Comparison of ENCODE assay signal across 8 cellular contexts in the genomic region with DNA sequence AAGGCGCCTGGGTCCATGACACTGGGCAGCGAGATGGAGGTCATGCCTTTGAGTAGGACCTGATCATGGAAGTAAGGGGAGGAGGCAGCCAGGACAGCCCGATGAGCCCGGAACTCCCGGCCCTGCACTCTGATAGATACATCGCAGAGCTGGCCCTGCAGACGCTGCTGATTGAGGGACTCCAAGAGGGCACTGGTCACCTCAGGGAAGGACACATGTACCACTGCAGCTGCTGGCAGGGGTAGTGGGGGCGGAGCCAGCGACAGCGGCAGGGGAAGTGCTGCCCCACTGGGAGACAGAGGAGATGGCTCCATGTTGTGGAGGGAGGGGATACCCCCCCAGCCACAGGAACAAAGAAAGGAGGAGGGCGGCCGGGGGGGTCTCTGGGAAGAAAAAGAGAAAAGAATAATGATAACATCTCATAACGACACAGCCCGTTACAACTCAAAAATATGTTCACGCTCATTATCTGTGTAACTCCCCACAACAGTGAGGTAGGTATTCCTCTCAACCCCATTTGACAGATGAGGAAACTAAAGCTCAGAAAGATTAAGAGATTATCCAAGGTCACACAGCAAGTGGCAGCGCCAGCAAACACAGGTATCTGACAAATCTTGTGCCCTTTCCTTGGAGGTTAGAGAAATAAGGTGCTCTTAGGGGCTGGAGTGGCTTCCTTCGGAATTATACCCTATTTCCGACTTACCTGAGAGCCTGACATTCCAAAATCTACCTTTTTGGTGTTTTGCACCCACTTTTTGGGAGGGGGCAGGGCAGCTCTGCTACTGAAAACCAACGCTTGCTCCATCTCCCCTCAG. TPM values are rescaled to one million over a fixed set of nuclear protein-coding genes. Genes with fewer than 3 reads are reported as not detected.
DNase-seq lines count a peak whose midpoint lies in the region; ATAC-seq and TF ChIP-seq lines count a peak whose summit lies in the region.

No MANE protein-coding gene starts in this region.

- POLR2A ChIA-PET in activated CD4-positive, alpha-beta memory T cell treated with anti-CD3 and anti-CD28 coated beads for 36 hours (lab: Charles Lee): interaction anchor here (1.1 to 3.0 kb wide), 5 partner anchors 18 to 254 kb away, joined by 3 to 14 read pairs (median 7); partner anchors contain the start of genes B3GALT4, RGL2, RPS18 and VPS52

- H3K9me3 Mint-ChIP-seq in HFFc6: no peaks in the 10 kb centered on the region
- H3K9me3 Mint-ChIP-seq in activated CD4-positive, alpha-beta memory T cell treated with anti-CD3 and anti-CD28 coated beads for 36 hours: no peaks in the 10 kb centered on the region

- CTCF ChIA-PET in activated CD4-positive, alpha-beta memory T cell treated with anti-CD3 and anti-CD28 coated beads for 36 hours (lab: Charles Lee): interaction anchor here (0.8 to 2.3 kb wide), 2 partner anchors 17 to 75 kb away, joined by 4 to 15 read pairs; partner anchors contain the start of gene KIFC1

- H3K4me3 ChIP-seq in skin epidermis: peak overlapping the region; percentile 35 to 56 (median 49)

- DNase-seq in HFFc6: no peak
- no peak for DNase-seq in activated CD4-positive, alpha-beta memory T cell treated with anti-CD3 and anti-CD28 coated beads for 36 hours
- DNase-seq in left ventricle myocardium superior: peak; percentile 68
- no peak for DNase-seq in AG08395 (ENCODE audit: low spot score)
- DNase-seq in anterior cingulate cortex (lab: John Stamatoyannopoulos, UW): no peak
- no peak for DNase-seq in GM03348 (ENCODE audit: low spot score)
- no peak for DNase-seq in KG1 (lab: John Stamatoyannopoulos, UW)

- peak overlapping the region in 18 of 21 experiments; percentile 56 to 90 (median 84) for H3K27ac ChIP-seq in skin epidermis

- H3K36me3 Mint-ChIP-seq in HFFc6 (ENCODE audit: low read depth): peaks cover 46% of the 10 kb centered on the region
- peaks cover 53% of the 10 kb centered on the region for H3K36me3 Mint-ChIP-seq in activated CD4-positive, alpha-beta memory T cell treated with anti-CD3 and anti-CD28 coated beads for 36 hours

- H3K27ac Mint-ChIP-seq in HFFc6: peak overlapping the region; percentile 72
- peak overlapping the region; percentile 57 for H3K27ac Mint-ChIP-seq in activated CD4-positive, alpha-beta memory T cell treated with anti-CD3 and anti-CD28 coated beads for 36 hours

- peak overlapping the region; percentile 92 for H3K4me3 Mint-ChIP-seq in HFFc6
- H3K4me3 Mint-ChIP-seq in activated CD4-positive, alpha-beta memory T cell treated with anti-CD3 and anti-CD28 coated beads for 36 hours: peak overlapping the region; percentile 94

- peaks cover 69% of the 10 kb centered on the region for H3K4me1 Mint-ChIP-seq in HFFc6 (ENCODE audit: low read depth)
- peaks cover 77% of the 10 kb centered on the region for H3K4me1 Mint-ChIP-seq in activated CD4-positive, alpha-beta memory T cell treated with anti-CD3 and anti-CD28 coated beads for 36 hours (ENCODE audit: low read depth)

- intact Hi-C loops in activated CD4-positive, alpha-beta memory T cell treated with anti-CD3 and anti-CD28 coated beads for 36 hours (cut with micrococcal nuclease): loop anchor here (1.0 to 10.0 kb wide), 2 partner anchors 45 to 258 kb away; partner anchors contain the start of gene RPS18
- intact Hi-C loops in left ventricle myocardium superior (cut with micrococcal nuclease): no loop called here

- TF ChIP-seq CTCF in HFFc6 (IDR thresholded peaks at IDR 0.05): no peak

- peak; percentile 0 for ATAC-seq in left ventricle myocardium superior

- peaks cover 6% of the 10 kb centered on the region for H3K27me3 Mint-ChIP-seq in HFFc6 (ENCODE audit: insufficient read depth)
- no peaks in the 10 kb centered on the region for H3K27me3 Mint-ChIP-seq in activated CD4-positive, alpha-beta memory T cell treated with anti-CD3 and anti-CD28 coated beads for 36 hours

RNA-seq across cellular contexts. Expression of gene ZBTB22, which starts 0.7 kb away (rescaled TPM):
- 10 to 100 TPM; 15.2 to 19.9 (median 17.0) TPM for total RNA-seq in HFFc6 (2021; fragmentation: NEBNext Ultra II Directional; extraction: Animal tissue kit (Norgen Biotek cat#: 25700))
- total RNA-seq in activated CD4-positive, alpha-beta memory T cell treated with anti-CD3 and anti-CD28 coated beads for 36 hours: 10 to 100 TPM; 11.0 to 12.1 TPM
- 11.1 TPM for total RNA-seq in left ventricle myocardium superior

RNA-seq across cellular contexts. Expression of gene TAPBP, which starts 2.9 kb away (rescaled TPM):
- 100 to 1,000 TPM in 5 of 6 experiments, 10 to 100 TPM in 1; 88.7 to 118 (median 104) TPM for total RNA-seq in HFFc6 (2021; fragmentation: NEBNext Ultra II Directional; extraction: Animal tissue kit (Norgen Biotek cat#: 25700))
- 100 to 1,000 TPM; 202 to 213 TPM for total RNA-seq in activated CD4-positive, alpha-beta memory T cell treated with anti-CD3 and anti-CD28 coated beads for 36 hours
- 93.0 TPM for total RNA-seq in left ventricle myocardium superior

RNA-seq across cellular contexts. Expression of gene DAXX, which starts 5.9 kb away (rescaled TPM):
- 10 to 100 TPM; 44.9 to 53.2 (median 50.4) TPM for total RNA-seq in HFFc6 (2021; fragmentation: NEBNext Ultra II Directional; extraction: Animal tissue kit (Norgen Biotek cat#: 25700))
- total RNA-seq in activated CD4-positive, alpha-beta memory T cell treated with anti-CD3 and anti-CD28 coated beads for 36 hours: 10 to 100 TPM; 60.5 to 64.1 TPM
- 21.2 TPM for total RNA-seq in left ventricle myocardium superior

RNA-seq across cellular contexts. Expression of gene RGL2, which starts 18.1 kb away (rescaled TPM):
- 10 to 100 TPM; 26.7 to 31.6 (median 27.9) TPM for total RNA-seq in HFFc6 (2021; fragmentation: NEBNext Ultra II Directional; extraction: Animal tissue kit (Norgen Biotek cat#: 25700))
- total RNA-seq in activated CD4-positive, alpha-beta memory T cell treated with anti-CD3 and anti-CD28 coated beads for 36 hours: 10 to 100 TPM; 24.6 to 26.0 TPM
- 59.4 TPM for total RNA-seq in left ventricle myocardium superior

RNA-seq across cellular contexts. Expression of gene PFDN6, which starts 27.4 kb away (rescaled TPM):
- 10 to 100 TPM; 52.1 to 73.7 (median 69.7) TPM for total RNA-seq in HFFc6 (2021; fragmentation: NEBNext Ultra II Directional; extraction: Animal tissue kit (Norgen Biotek cat#: 25700))
- total RNA-seq in activated CD4-positive, alpha-beta memory T cell treated with anti-CD3 and anti-CD28 coated beads for 36 hours: 10 to 100 TPM; 78.5 to 90.9 TPM
- 57.3 TPM for total RNA-seq in left ventricle myocardium superior
